In genomic region chr9:85541876-85542275, GRCh38 we compare ENCODE assay signal across 1 cellular context.
TF ChIP-seq lines count a peak whose summit lies in the region.

No MANE protein-coding gene starts in this region.

TF ChIP-seq in GM23338, 12 proteins besides CTCF, POLR2A, EP300 and RAD21 (continued from another document):
- TF ChIP-seq REST (IDR thresholded peaks at IDR 0.05; ENCODE audit: unreplicated experiment) (no peak), ETS1 (IDR thresholded peaks at IDR 0.05) (no peak), ZNF331 (CRISPR knock-in tag; IDR thresholded peaks at IDR 0.05; ENCODE audit: low read depth) (no peak)
